Comparison of ENCODE assay signal across 9 cellular contexts in the genomic region with DNA sequence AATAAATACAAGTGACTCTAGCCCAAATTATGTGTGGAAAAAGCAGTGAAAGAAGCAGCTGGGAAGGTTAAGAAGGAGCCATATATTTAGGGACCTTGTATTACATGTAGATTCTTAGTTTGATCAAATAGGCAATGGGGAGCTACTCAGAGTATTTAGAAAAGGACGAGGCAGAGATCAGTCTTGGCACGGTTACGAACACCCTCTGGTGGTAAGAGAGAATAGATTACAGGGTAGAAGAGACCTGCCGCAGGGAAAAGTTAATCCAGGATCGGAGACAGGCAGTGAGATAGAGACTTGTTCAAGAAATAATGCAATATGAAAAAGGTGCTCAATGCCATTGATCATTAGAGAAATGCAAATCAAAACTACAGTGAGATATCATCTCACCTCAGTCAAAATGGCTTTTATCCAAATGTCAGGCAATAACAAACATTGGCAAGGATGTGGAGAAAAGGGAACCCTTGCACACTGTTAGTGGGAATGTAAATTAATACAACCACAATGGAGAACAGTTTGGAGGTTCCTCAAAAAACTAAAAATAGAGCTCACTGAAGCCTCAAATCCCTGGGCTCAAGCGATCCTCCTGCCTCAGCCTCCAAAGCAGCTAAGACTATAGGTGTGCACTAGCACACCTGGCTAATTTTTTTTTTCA. TPM values are rescaled to one million over a fixed set of nuclear protein-coding genes. Genes with fewer than 3 reads are reported as not detected.
A peak's percentile ranks its signal among the peaks of the same experiment; 100 is the strongest.
DNase-seq lines count a peak whose midpoint lies in the region; ATAC-seq and TF ChIP-seq lines count a peak whose summit lies in the region.
"Had no signal": no experiment of that assay in that cellular context is flagged by ENCODE, and none has a peak within 500 bp of the region (broad histone marks: within the 10 kb centered on the region; RNA-seq: fewer than 3 reads in every experiment).

No MANE protein-coding gene starts in this region.

- H3K27me3 ChIP-seq in A673 (replicated peaks; ENCODE audit: insufficient read depth, low read depth, low read length, poor library complexity) (no peaks in the 10 kb centered on the region), Peyer's patch (no peaks in the 10 kb centered on the region)

- TF ChIP-seq POLR2A in Peyer's patch (IDR thresholded peaks at IDR 0.05): no peak

- intact Hi-C loops in A673 (cut with micrococcal nuclease; ENCODE audit: unreplicated experiment): loop anchor here (2.0 kb wide), 2 partner anchors 263 to 619 kb away; no protein-coding TSS in a partner anchor

- BruUV-seq in A673 (replicated peaks; lab: Mats Ljungman, UMichigan): no TSS peak

- POLR2A ChIA-PET in A673 (lab: Charles Lee; ENCODE audit: low non-redundant PET): no interaction called here

- no peaks in the 10 kb centered on the region for H3K9me3 ChIP-seq in A673 (ENCODE audit: low read depth, low read length, poor library complexity, severe bottlenecking)
- no peaks in the 10 kb centered on the region for H3K9me3 ChIP-seq in Peyer's patch

- no peak for ATAC-seq in HG02981 (IDR thresholded peaks at IDR 0.05; ENCODE audit: unreplicated experiment)
- ATAC-seq in GM18519 (IDR thresholded peaks at IDR 0.05; ENCODE audit: low FRiP score, unreplicated experiment): no peak
- no peak for ATAC-seq in GM21717 (IDR thresholded peaks at IDR 0.05; ENCODE audit: unreplicated experiment)

- peak; percentile 68 for TF ChIP-seq CTCF in A673 (conservative IDR thresholded peaks at IDR 0.05; ENCODE audit: low read depth, low read length)
- peak; percentile 61 for TF ChIP-seq CTCF in astrocyte of the spinal cord (IDR thresholded peaks at IDR 0.05; ENCODE audit: low read depth, low read length)
- TF ChIP-seq CTCF in Peyer's patch (IDR thresholded peaks at IDR 0.05): peak in 3 of 6 experiments; percentile 50 to 62 (median 61)

- no peaks in the 10 kb centered on the region for H3K36me3 ChIP-seq in A673 (ENCODE audit: insufficient read depth, low read length, poor library complexity, severe bottlenecking)
- H3K36me3 ChIP-seq in Peyer's patch: peaks cover 0 to 9% (median 0%) of the 10 kb centered on the region in 3 donors

- in situ Hi-C loops in astrocyte of the spinal cord (cut with HindIII; ENCODE audit: low sequenced_read_pairs): no loop called here

- CTCF ChIA-PET in A673 (lab: Charles Lee): interaction anchor here (0.5 to 1.1 kb wide), 5 partner anchors 262 to 608 kb away, joined by 3 to 5 read pairs (median 4); no protein-coding TSS in a partner anchor

- no peak overlapping the region for H3K4me3 ChIP-seq in A673 (ENCODE audit: low read depth, low read length, poor library complexity, severe bottlenecking)
- H3K4me3 ChIP-seq in astrocyte of the spinal cord (ENCODE audit: low read depth, low read length): no peak overlapping the region
- no peak overlapping the region for H3K4me3 ChIP-seq in Peyer's patch

- H3K4me1 ChIP-seq in A673 (ENCODE audit: insufficient read depth, low read length, poor library complexity, severe bottlenecking) (peaks cover 3% of the 10 kb centered on the region), Peyer's patch (peaks cover 0 to 4% (median 0%) of the 10 kb centered on the region in 4 donors)

- DNase-seq in A673 (ENCODE audit: low spot score) (peak; percentile 83), HT-29 (ENCODE audit: low spot score) (peak; percentile 63), astrocyte of the spinal cord (ENCODE audit: low read depth, low spot score) (peak; percentile 65), kidney glomerular epithelial cell (lab: John Stamatoyannopoulos, UW) (peak; percentile 33), Peyer's patch (no peak)
- DNase-seq: MV-4-11 had no signal

- H3K27ac ChIP-seq in A673 (ENCODE audit: low read depth, low read length, poor library complexity, severe bottlenecking) (no peak overlapping the region), Peyer's patch (no peak overlapping the region)

RNA-seq across cellular contexts. Expression of gene INIP, which starts 12.0 kb away (rescaled TPM):
- total RNA-seq in A673 (2021): 26.6 and 28.9 TPM in 2 replicates
- total RNA-seq in HT-29 (2014; rRNA removed; shearing (Covaris generic)): 9.2 and 10.5 TPM in 2 replicates
- 10 to 100 TPM; 15.0 to 24.0 (median 21.3) TPM for total RNA-seq in Peyer's patch

RNA-seq across cellular contexts. Expression of gene SNX30, which starts 44.7 kb away (rescaled TPM):
- total RNA-seq in A673 (2021) (6.1 and 6.6 TPM in 2 replicates), Peyer's patch (10 to 100 TPM; 18.2 to 46.4 (median 26.2) TPM)
- 2.8 and 3.2 TPM in 2 replicates for total RNA-seq in HT-29 (2014; rRNA removed; shearing (Covaris generic))

Comparison
In these comparisons a context has a peak if more than half of its experiments do, and no peak if none do; other contexts are left out.
1. DNase-seq: peak in A673 (single experiment), HT-29 (single experiment), astrocyte of the spinal cord (single experiment) and kidney glomerular epithelial cell (single experiment); none in Peyer's patch (0 of 3).